8 cellular contexts compared by ENCODE assay signal in the genomic region with DNA sequence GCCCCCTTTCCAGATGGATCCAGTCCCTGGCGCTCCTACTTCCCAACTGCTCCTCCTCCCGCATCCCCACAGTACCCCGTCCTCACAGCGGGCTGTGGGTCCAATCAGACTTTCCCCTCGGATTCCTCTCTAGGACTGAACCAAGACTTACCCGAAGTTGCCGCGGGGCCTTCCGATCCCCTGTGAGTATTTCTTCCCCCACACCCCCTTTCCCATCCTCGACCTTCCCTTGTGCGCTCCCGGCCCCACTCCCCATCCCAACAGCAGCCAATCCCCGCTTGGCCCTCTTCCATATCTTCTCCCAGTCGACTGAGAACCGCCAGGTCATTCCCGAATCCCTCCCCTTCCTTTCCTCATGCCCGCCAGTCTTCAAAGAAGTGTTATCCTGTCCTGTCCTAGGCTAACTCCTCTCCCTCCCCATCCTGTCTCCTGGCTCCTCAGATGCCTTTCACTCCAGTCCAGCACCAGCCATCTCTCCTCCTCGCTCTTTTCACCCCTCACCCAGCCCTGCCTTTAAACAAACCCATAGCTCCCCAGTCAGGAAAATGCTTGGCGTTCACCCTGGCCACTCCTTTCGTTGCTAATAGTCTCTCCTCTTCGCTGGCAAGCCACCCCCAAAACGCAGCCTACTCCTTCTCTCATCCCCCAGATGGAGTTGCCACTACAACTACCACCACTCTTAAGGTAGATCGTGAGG. TPM values are rescaled to one million over a fixed set of nuclear protein-coding genes. Genes with fewer than 3 reads are reported as not detected.
DNase-seq lines count a peak whose midpoint lies in the region; ATAC-seq and TF ChIP-seq lines count a peak whose summit lies in the region.

No MANE protein-coding gene starts in this region.

- H3K4me1 ChIP-seq in Panc1 (ENCODE audit: control insufficient read depth, insufficient read depth, low read length) (no peaks in the 10 kb centered on the region), mesenchymal stem cell (ENCODE audit: control insufficient read depth, insufficient read depth, low read depth, low read length) (peaks cover 13% of the 10 kb centered on the region), vagina (peaks cover 40% of the 10 kb centered on the region)

- H2AK5ac ChIP-seq in mesenchymal stem cell (ENCODE audit: low read length, severe bottlenecking), result no peak overlapping the region

- H3K79me1 ChIP-seq in mesenchymal stem cell (replicated peaks; ENCODE audit: low read length, poor library complexity, severe bottlenecking), result peaks cover 26% of the 10 kb centered on the region

- H3K4ac ChIP-seq in mesenchymal stem cell (ENCODE audit: low read depth in 1 of 2, low read length in 2 of 2), result peak overlapping the region in 1 of 2 experiments; percentile 76

- no peaks in the 10 kb centered on the region for H3K9me3 ChIP-seq in Panc1 (ENCODE audit: control insufficient read depth, insufficient read depth, low read depth, low read length)
- H3K9me3 ChIP-seq in mesenchymal stem cell (ENCODE audit: control insufficient read depth, low read length), result no peaks in the 10 kb centered on the region
- H3K9me3 ChIP-seq in vagina, result no peaks in the 10 kb centered on the region

- DNase-seq in activated naive CD4-positive, alpha-beta T cell treated with anti-CD3 and anti-CD28 coated beads, Interleukin-2, amount 10 ng/mL, durations not matched to agents 7 days and 5 days, result no peak
- no peak for DNase-seq in activated naive CD4-positive, alpha-beta T cell treated with anti-CD3 and anti-CD28 coated beads, Interleukin-2, amount 50 U/mL, for 16 hours
- DNase-seq in Panc1 (ENCODE audit: low read depth, low spot score), result no peak
- peak; percentile 62 for DNase-seq in ecto neural progenitor cell (ENCODE audit: low spot score)
- DNase-seq in mesenchymal stem cell, result peak; percentile 68
- no peak for DNase-seq in vagina (ENCODE audit: extremely low spot score in 2 of 2)

- H3K23ac ChIP-seq in mesenchymal stem cell (ENCODE audit: low read length in 2 of 2), result peak overlapping the region in 1 of 2 experiments; percentile 84

- 9% methylated on average over 23 of the region's 23 CpGs for WGBS in mesenchymal stem cell

- peak overlapping the region; percentile 73 to 90 for H3K4me3 ChIP-seq in Panc1 (ENCODE audit: low read depth in 2 of 2, low read length in 2 of 2)
- H3K4me3 ChIP-seq in mesenchymal stem cell (ENCODE audit: insufficient read depth in 1 of 2, low read depth in 1 of 2, low read length in 2 of 2), result peak overlapping the region; percentile 74 to 96
- H3K4me3 ChIP-seq in vagina, result peak overlapping the region; percentile 89 to 92

- no peaks in the 10 kb centered on the region for H3K27me3 ChIP-seq in Panc1 (ENCODE audit: control insufficient read depth, insufficient read depth, low read length)
- H3K27me3 ChIP-seq in mesenchymal stem cell (ENCODE audit: control insufficient read depth in 1 of 2, insufficient read depth in 1 of 2, low read length in 2 of 2), result no peaks in the 10 kb centered on the region
- no peaks in the 10 kb centered on the region for H3K27me3 ChIP-seq in vagina

- H3K27ac ChIP-seq in Panc1 (ENCODE audit: low read length) (peak overlapping the region; percentile 88), mesenchymal stem cell (ENCODE audit: low read length, poor library complexity, severe bottlenecking) (peak overlapping the region; percentile 41), vagina (peak overlapping the region; percentile 83)

- in situ Hi-C loops in Panc1 (cut with HindIII; ENCODE audit: low pct_unique_long_range_greater_than_20kb, low sequenced_read_pairs), result no loop called here

- H4K8ac ChIP-seq in mesenchymal stem cell (ENCODE audit: low read length), result peak overlapping the region; percentile 4

- CTCF ChIA-PET in activated naive CD4-positive, alpha-beta T cell treated with anti-CD3 and anti-CD28 coated beads, Interleukin-2, amount 10 ng/mL, durations not matched to agents 7 days and 5 days (lab: Charles Lee), result interaction anchor here (0.5 kb wide), 1 partner anchor 23 kb away, joined by 3 read pairs; no protein-coding TSS in a partner anchor
- CTCF ChIA-PET in Panc1 (lab: Charles Lee), result interaction anchor here (0.9 kb wide), 1 partner anchor 23 kb away, joined by 6 read pairs; no protein-coding TSS in a partner anchor

- TF ChIP-seq CTCF in Panc1 (IDR thresholded peaks at IDR 0.05) (no peak), vagina (IDR thresholded peaks at IDR 0.05) (no peak)

- intact Hi-C loops in Panc1 (cut with micrococcal nuclease; ENCODE audit: unreplicated experiment) (no loop called here), vagina (cut with DNase I) (no loop called here)

- TF ChIP-seq POLR2A in vagina (IDR thresholded peaks at IDR 0.05), result no peak

- peak; percentile 14 for ATAC-seq in Panc1
- no peak for ATAC-seq in HG03442 (IDR thresholded peaks at IDR 0.05; ENCODE audit: unreplicated experiment)
- ATAC-seq in HG02588 (IDR thresholded peaks at IDR 0.05; ENCODE audit: unreplicated experiment), result no peak

- H3K4me2 ChIP-seq in mesenchymal stem cell (ENCODE audit: low read length, poor library complexity, severe bottlenecking), result peak overlapping the region; percentile 66

- peak overlapping the region in 1 of 2 experiments; percentile 94 for H3K14ac ChIP-seq in mesenchymal stem cell (ENCODE audit: low read length in 2 of 2)

- H3K36me3 ChIP-seq in Panc1 (ENCODE audit: control insufficient read depth, insufficient read depth, low read length), result peaks cover 4% of the 10 kb centered on the region
- peaks cover 13 to 33% of the 10 kb centered on the region in 2 experiments for H3K36me3 ChIP-seq in mesenchymal stem cell (ENCODE audit: control insufficient read depth in 1 of 2, insufficient read depth in 2 of 2, low read depth in 1 of 2, low read length in 2 of 2)
- H3K36me3 ChIP-seq in vagina, result peaks cover 0 to 16% of the 10 kb centered on the region in 2 donors

- H3K18ac ChIP-seq in mesenchymal stem cell (ENCODE audit: low read depth in 1 of 2, low read length in 2 of 2), result peak overlapping the region in 1 of 2 experiments; percentile 87

- H4K91ac ChIP-seq in mesenchymal stem cell (ENCODE audit: low read length), result no peak overlapping the region

- H3K27ac Mint-ChIP-seq in activated naive CD4-positive, alpha-beta T cell treated with anti-CD3 and anti-CD28 coated beads, Interleukin-2, amount 10 ng/mL, durations not matched to agents 7 days and 5 days, result peak overlapping the region; percentile 92

- no peak overlapping the region for H2BK120ac ChIP-seq in mesenchymal stem cell (ENCODE audit: low read depth, low read length)

- peak overlapping the region in 1 of 2 experiments; percentile 70 for H2BK12ac ChIP-seq in mesenchymal stem cell (ENCODE audit: low read length in 2 of 2)

- H2BK15ac ChIP-seq in mesenchymal stem cell (ENCODE audit: low read depth, poor library complexity, severe bottlenecking), result peak overlapping the region; percentile 17

- peaks cover 7% of the 10 kb centered on the region for H3K27me3 Mint-ChIP-seq in activated naive CD4-positive, alpha-beta T cell treated with anti-CD3 and anti-CD28 coated beads, Interleukin-2, amount 10 ng/mL, durations not matched to agents 7 days and 5 days

- H2BK5ac ChIP-seq in mesenchymal stem cell (ENCODE audit: low read depth, low read length, poor library complexity, severe bottlenecking), result peak overlapping the region; percentile 4

- H3K36me3 Mint-ChIP-seq in activated naive CD4-positive, alpha-beta T cell treated with anti-CD3 and anti-CD28 coated beads, Interleukin-2, amount 10 ng/mL, durations not matched to agents 7 days and 5 days, result peaks cover 13% of the 10 kb centered on the region

- peak overlapping the region; percentile 97 for H3K9ac ChIP-seq in mesenchymal stem cell (ENCODE audit: low read length)

- no peaks in the 10 kb centered on the region for H3K9me3 Mint-ChIP-seq in activated naive CD4-positive, alpha-beta T cell treated with anti-CD3 and anti-CD28 coated beads, Interleukin-2, amount 10 ng/mL, durations not matched to agents 7 days and 5 days

- peaks cover 60% of the 10 kb centered on the region for H3K4me1 Mint-ChIP-seq in activated naive CD4-positive, alpha-beta T cell treated with anti-CD3 and anti-CD28 coated beads, Interleukin-2, amount 10 ng/mL, durations not matched to agents 7 days and 5 days

- H3K4me3 Mint-ChIP-seq in activated naive CD4-positive, alpha-beta T cell treated with anti-CD3 and anti-CD28 coated beads, Interleukin-2, amount 10 ng/mL, durations not matched to agents 7 days and 5 days, result peak overlapping the region; percentile 91

- BruUV-seq in Panc1 (replicated peaks; lab: Mats Ljungman, UMichigan), result no TSS peak

- POLR2A ChIA-PET in Panc1 (lab: Charles Lee), result no interaction called here

- peak overlapping the region; percentile 81 for H2AFZ ChIP-seq in mesenchymal stem cell (ENCODE audit: low read depth, low read length)

RNA-seq across cellular contexts. Expression of a gene that starts 0.6 kb away (rescaled TPM):
- total RNA-seq in Panc1 (2021; ENCODE audit: unreplicated experiment) (28.3 TPM), vagina (42.7 TPM)
- 31.2 TPM for polyA plus RNA-seq in Panc1 (2012; ENCODE audit: insufficient read length)
- 35.0 TPM for polyA plus RNA-seq in mesenchymal stem cell (2013, experiment 1 of 2)
- 33.3 TPM for polyA plus RNA-seq in mesenchymal stem cell (2013, experiment 2 of 2)

RNA-seq across cellular contexts. Expression of a gene that starts 0.9 kb away (rescaled TPM):
- total RNA-seq in Panc1 (2021; ENCODE audit: unreplicated experiment) (69.6 TPM), vagina (84.5 TPM)
- 70.6 TPM for polyA plus RNA-seq in Panc1 (2012; ENCODE audit: insufficient read length)
- 109 TPM for polyA plus RNA-seq in mesenchymal stem cell (2013, experiment 1 of 2)
- polyA plus RNA-seq in mesenchymal stem cell (2013, experiment 2 of 2), result 102 TPM

RNA-seq across cellular contexts. Expression of a gene that starts 45.5 kb away (rescaled TPM):
- total RNA-seq in Panc1 (2021; ENCODE audit: unreplicated experiment) (22.5 TPM), vagina (11.3 TPM)
- polyA plus RNA-seq in Panc1 (2012; ENCODE audit: insufficient read length), result 26.9 TPM
- 17.2 TPM for polyA plus RNA-seq in mesenchymal stem cell (2013, experiment 1 of 2)
- 15.7 TPM for polyA plus RNA-seq in mesenchymal stem cell (2013, experiment 2 of 2)

RNA-seq across cellular contexts. Expression of a gene that starts 45.9 kb away (rescaled TPM):
- total RNA-seq in Panc1 (2021; ENCODE audit: unreplicated experiment) (19.1 TPM), vagina (42.0 TPM)
- polyA plus RNA-seq in Panc1 (2012; ENCODE audit: insufficient read length), result 17.6 TPM
- 41.5 TPM for polyA plus RNA-seq in mesenchymal stem cell (2013, experiment 1 of 2)
- 41.8 TPM for polyA plus RNA-seq in mesenchymal stem cell (2013, experiment 2 of 2)

Comparison
In these comparisons a context has a peak if more than half of its experiments do, and no peak if none do; other contexts are left out.
1. DNase-seq: peak in ecto neural progenitor cell (single experiment) and mesenchymal stem cell (single experiment); none in activated naive CD4-positive, alpha-beta T cell treated with anti-CD3 and anti-CD28 coated beads, Interleukin-2, amount 10 ng/mL, durations not matched to agents 7 days and 5 days (single experiment), activated naive CD4-positive, alpha-beta T cell treated with anti-CD3 and anti-CD28 coated beads, Interleukin-2, amount 50 U/mL, for 16 hours (single experiment), Panc1 (single experiment) and vagina (0 of 2).
2. Peak in every context shown above with its lines, with median percentiles within 50 percentile points of each other: H3K27ac ChIP-seq and H3K4me3 ChIP-seq.